In the genomic region with DNA sequence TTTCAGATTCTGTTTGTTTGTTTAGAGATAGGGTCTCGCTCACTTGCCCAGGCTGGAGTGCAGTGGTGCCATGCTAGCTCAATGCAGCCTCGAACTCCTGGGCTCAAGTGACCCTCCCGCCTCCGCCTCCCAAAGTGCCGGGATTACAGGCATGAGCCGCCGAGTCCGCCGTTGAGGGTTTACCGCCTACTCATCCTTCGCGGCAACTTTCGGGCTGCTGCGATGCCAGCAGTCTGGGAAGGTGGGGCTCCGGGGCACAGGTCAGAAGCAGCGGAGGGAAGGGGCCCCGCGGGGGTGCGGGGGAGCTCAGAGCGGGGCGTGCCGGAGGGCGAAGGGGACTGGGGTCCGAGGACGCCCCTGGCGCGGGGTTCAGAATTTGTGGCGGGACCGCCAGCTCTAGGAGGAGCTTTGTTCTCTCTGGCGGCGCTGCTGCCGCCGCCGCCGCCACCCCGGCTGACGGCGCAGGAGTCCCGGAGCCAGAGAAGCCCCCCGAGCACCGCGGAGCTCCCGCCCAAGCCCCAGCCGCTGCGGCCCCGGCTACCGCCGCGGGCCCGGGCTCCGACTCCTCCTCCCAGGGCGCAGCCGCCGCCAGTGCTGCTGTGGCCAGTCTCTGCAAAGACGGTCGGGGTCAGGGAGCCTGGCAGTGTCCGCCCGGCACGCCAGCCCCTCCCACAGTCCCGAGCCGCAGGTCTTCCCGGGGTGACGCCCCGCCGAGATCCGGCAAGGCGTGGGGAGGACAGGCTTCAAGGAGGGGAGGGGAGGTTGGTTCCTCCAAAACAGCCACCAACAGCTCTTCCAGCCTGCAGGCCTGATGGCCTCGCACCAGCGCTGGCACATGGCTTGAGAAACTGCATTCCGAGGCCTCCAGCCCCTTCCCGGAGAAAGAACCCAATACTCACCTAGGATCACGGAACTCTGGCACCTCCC, we compare ENCODE assay signal across 1 cellular context.
TF ChIP-seq lines count a peak whose summit lies in the region.

No MANE protein-coding gene starts in this region.

TF ChIP-seq in WTC11, 78 proteins besides CTCF, POLR2A, EP300 and RAD21 (continued from another document and continues in another):
- TF ChIP-seq, protein P1, sequence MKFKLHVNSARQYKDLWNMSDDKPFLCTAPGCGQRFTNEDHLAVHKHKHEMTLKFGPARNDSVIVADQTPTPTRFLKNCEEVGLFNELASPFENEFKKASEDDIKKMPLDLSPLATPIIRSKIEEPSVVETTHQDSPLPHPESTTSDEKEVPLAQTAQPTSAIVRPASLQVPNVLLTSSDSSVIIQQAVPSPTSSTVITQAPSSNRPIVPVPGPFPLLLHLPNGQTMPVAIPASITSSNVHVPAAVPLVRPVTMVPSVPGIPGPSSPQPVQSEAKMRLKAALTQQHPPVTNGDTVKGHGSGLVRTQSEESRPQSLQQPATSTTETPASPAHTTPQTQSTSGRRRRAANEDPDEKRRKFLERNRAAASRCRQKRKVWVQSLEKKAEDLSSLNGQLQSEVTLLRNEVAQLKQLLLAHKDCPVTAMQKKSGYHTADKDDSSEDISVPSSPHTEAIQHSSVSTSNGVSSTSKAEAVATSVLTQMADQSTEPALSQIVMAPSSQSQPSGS (CRISPR knock-in tag; IDR thresholded peaks at IDR 0.05; ENCODE audit: borderline replicate concordance, low read depth): peak; percentile 63; the same call in 1 of the 2 replicates
- TF ChIP-seq, protein P2, sequence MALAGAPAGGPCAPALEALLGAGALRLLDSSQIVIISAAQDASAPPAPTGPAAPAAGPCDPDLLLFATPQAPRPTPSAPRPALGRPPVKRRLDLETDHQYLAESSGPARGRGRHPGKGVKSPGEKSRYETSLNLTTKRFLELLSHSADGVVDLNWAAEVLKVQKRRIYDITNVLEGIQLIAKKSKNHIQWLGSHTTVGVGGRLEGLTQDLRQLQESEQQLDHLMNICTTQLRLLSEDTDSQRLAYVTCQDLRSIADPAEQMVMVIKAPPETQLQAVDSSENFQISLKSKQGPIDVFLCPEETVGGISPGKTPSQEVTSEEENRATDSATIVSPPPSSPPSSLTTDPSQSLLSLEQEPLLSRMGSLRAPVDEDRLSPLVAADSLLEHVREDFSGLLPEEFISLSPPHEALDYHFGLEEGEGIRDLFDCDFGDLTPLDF (CRISPR knock-in tag; IDR thresholded peaks at IDR 0.05): 0 out of 2 replicates have a peak, but pooled peaks have one; percentile 57
- TF ChIP-seq, protein P3, sequence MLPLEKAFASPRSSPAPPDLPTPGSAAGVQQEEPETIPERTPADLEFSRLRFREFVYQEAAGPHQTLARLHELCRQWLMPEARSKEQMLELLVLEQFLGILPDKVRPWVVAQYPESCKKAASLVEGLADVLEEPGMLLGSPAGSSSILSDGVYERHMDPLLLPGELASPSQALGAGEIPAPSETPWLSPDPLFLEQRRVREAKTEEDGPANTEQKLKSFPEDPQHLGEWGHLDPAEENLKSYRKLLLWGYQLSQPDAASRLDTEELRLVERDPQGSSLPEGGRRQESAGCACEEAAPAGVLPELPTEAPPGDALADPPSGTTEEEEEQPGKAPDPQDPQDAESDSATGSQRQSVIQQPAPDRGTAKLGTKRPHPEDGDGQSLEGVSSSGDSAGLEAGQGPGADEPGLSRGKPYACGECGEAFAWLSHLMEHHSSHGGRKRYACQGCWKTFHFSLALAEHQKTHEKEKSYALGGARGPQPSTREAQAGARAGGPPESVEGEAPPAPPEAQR (CRISPR knock-in tag; IDR thresholded peaks at IDR 0.05): no peak
- TF ChIP-seq NFATC4 (CRISPR knock-in tag; IDR thresholded peaks at IDR 0.05) (no peak), HMGA2 (CRISPR knock-in tag; IDR thresholded peaks at IDR 0.05) (no peak), ELF4 (CRISPR knock-in tag; IDR thresholded peaks at IDR 0.05; ENCODE audit: low read depth) (no peak), OVOL2 (CRISPR knock-in tag; IDR thresholded peaks at IDR 0.05; ENCODE audit: borderline replicate concordance) (no peak), CREM (CRISPR knock-in tag; IDR thresholded peaks at IDR 0.05) (no peak), NFE2L1 (CRISPR knock-in tag; IDR thresholded peaks at IDR 0.05) (peak; percentile 72; the same call in 1 of the 2 replicates), GABPB1 (CRISPR knock-in tag; IDR thresholded peaks at IDR 0.05) (no peak), ETV6 (CRISPR knock-in tag; IDR thresholded peaks at IDR 0.05) (peak; percentile 72), MXD4 (CRISPR knock-in tag; IDR thresholded peaks at IDR 0.05; ENCODE audit: borderline replicate concordance) (no peak), ZNF396 (CRISPR knock-in tag; IDR thresholded peaks at IDR 0.05; ENCODE audit: borderline replicate concordance) (no peak), NR1H2 (CRISPR knock-in tag; IDR thresholded peaks at IDR 0.05) (no peak), ZNF219 (CRISPR knock-in tag; IDR thresholded peaks at IDR 0.05; ENCODE audit: borderline replicate concordance) (no peak), ZNF138 (CRISPR knock-in tag; conservative IDR thresholded peaks at IDR 0.05) (no peak)
- TF ChIP-seq, protein P4, sequence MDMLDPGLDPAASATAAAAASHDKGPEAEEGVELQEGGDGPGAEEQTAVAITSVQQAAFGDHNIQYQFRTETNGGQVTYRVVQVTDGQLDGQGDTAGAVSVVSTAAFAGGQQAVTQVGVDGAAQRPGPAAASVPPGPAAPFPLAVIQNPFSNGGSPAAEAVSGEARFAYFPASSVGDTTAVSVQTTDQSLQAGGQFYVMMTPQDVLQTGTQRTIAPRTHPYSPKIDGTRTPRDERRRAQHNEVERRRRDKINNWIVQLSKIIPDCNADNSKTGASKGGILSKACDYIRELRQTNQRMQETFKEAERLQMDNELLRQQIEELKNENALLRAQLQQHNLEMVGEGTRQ (CRISPR knock-in tag; IDR thresholded peaks at IDR 0.05): no peak
- TF ChIP-seq, protein P5, sequence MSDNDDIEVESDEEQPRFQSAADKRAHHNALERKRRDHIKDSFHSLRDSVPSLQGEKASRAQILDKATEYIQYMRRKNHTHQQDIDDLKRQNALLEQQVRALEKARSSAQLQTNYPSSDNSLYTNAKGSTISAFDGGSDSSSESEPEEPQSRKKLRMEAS (CRISPR knock-in tag; IDR thresholded peaks at IDR 0.05): peak; percentile 96
- TF ChIP-seq, protein P6, sequence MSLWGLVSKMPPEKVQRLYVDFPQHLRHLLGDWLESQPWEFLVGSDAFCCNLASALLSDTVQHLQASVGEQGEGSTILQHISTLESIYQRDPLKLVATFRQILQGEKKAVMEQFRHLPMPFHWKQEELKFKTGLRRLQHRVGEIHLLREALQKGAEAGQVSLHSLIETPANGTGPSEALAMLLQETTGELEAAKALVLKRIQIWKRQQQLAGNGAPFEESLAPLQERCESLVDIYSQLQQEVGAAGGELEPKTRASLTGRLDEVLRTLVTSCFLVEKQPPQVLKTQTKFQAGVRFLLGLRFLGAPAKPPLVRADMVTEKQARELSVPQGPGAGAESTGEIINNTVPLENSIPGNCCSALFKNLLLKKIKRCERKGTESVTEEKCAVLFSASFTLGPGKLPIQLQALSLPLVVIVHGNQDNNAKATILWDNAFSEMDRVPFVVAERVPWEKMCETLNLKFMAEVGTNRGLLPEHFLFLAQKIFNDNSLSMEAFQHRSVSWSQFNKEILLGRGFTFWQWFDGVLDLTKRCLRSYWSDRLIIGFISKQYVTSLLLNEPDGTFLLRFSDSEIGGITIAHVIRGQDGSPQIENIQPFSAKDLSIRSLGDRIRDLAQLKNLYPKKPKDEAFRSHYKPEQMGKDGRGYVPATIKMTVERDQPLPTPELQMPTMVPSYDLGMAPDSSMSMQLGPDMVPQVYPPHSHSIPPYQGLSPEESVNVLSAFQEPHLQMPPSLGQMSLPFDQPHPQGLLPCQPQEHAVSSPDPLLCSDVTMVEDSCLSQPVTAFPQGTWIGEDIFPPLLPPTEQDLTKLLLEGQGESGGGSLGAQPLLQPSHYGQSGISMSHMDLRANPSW (CRISPR knock-in tag; conservative IDR thresholded peaks at IDR 0.05; ENCODE audit: low read depth): no peak
- TF ChIP-seq, protein P7, sequence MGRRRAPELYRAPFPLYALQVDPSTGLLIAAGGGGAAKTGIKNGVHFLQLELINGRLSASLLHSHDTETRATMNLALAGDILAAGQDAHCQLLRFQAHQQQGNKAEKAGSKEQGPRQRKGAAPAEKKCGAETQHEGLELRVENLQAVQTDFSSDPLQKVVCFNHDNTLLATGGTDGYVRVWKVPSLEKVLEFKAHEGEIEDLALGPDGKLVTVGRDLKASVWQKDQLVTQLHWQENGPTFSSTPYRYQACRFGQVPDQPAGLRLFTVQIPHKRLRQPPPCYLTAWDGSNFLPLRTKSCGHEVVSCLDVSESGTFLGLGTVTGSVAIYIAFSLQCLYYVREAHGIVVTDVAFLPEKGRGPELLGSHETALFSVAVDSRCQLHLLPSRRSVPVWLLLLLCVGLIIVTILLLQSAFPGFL (CRISPR knock-in tag; IDR thresholded peaks at IDR 0.05; ENCODE audit: borderline replicate concordance): no peak
- TF ChIP-seq, protein P8, sequence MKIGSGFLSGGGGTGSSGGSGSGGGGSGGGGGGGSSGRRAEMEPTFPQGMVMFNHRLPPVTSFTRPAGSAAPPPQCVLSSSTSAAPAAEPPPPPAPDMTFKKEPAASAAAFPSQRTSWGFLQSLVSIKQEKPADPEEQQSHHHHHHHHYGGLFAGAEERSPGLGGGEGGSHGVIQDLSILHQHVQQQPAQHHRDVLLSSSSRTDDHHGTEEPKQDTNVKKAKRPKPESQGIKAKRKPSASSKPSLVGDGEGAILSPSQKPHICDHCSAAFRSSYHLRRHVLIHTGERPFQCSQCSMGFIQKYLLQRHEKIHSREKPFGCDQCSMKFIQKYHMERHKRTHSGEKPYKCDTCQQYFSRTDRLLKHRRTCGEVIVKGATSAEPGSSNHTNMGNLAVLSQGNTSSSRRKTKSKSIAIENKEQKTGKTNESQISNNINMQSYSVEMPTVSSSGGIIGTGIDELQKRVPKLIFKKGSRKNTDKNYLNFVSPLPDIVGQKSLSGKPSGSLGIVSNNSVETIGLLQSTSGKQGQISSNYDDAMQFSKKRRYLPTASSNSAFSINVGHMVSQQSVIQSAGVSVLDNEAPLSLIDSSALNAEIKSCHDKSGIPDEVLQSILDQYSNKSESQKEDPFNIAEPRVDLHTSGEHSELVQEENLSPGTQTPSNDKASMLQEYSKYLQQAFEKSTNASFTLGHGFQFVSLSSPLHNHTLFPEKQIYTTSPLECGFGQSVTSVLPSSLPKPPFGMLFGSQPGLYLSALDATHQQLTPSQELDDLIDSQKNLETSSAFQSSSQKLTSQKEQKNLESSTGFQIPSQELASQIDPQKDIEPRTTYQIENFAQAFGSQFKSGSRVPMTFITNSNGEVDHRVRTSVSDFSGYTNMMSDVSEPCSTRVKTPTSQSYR (CRISPR knock-in tag; IDR thresholded peaks at IDR 0.05): peak; percentile 69; the same call in 1 of the 2 replicates
- TF ChIP-seq, protein P9, sequence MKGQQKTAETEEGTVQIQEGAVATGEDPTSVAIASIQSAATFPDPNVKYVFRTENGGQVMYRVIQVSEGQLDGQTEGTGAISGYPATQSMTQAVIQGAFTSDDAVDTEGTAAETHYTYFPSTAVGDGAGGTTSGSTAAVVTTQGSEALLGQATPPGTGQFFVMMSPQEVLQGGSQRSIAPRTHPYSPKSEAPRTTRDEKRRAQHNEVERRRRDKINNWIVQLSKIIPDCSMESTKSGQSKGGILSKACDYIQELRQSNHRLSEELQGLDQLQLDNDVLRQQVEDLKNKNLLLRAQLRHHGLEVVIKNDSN (CRISPR knock-in tag; IDR thresholded peaks at IDR 0.05): 0 out of 2 replicates have a peak, but pooled peaks have one; percentile 17
- TF ChIP-seq, protein P10, sequence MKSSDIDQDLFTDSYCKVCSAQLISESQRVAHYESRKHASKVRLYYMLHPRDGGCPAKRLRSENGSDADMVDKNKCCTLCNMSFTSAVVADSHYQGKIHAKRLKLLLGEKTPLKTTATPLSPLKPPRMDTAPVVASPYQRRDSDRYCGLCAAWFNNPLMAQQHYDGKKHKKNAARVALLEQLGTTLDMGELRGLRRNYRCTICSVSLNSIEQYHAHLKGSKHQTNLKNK (CRISPR knock-in tag; IDR thresholded peaks at IDR 0.05): no peak
- TF ChIP-seq, protein P11, sequence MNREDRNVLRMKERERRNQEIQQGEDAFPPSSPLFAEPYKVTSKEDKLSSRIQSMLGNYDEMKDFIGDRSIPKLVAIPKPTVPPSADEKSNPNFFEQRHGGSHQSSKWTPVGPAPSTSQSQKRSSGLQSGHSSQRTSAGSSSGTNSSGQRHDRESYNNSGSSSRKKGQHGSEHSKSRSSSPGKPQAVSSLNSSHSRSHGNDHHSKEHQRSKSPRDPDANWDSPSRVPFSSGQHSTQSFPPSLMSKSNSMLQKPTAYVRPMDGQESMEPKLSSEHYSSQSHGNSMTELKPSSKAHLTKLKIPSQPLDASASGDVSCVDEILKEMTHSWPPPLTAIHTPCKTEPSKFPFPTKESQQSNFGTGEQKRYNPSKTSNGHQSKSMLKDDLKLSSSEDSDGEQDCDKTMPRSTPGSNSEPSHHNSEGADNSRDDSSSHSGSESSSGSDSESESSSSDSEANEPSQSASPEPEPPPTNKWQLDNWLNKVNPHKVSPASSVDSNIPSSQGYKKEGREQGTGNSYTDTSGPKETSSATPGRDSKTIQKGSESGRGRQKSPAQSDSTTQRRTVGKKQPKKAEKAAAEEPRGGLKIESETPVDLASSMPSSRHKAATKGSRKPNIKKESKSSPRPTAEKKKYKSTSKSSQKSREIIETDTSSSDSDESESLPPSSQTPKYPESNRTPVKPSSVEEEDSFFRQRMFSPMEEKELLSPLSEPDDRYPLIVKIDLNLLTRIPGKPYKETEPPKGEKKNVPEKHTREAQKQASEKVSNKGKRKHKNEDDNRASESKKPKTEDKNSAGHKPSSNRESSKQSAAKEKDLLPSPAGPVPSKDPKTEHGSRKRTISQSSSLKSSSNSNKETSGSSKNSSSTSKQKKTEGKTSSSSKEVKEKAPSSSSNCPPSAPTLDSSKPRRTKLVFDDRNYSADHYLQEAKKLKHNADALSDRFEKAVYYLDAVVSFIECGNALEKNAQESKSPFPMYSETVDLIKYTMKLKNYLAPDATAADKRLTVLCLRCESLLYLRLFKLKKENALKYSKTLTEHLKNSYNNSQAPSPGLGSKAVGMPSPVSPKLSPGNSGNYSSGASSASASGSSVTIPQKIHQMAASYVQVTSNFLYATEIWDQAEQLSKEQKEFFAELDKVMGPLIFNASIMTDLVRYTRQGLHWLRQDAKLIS (CRISPR knock-in tag; IDR thresholded peaks at IDR 0.05; ENCODE audit: borderline replicate concordance): no peak
- TF ChIP-seq, protein P12, sequence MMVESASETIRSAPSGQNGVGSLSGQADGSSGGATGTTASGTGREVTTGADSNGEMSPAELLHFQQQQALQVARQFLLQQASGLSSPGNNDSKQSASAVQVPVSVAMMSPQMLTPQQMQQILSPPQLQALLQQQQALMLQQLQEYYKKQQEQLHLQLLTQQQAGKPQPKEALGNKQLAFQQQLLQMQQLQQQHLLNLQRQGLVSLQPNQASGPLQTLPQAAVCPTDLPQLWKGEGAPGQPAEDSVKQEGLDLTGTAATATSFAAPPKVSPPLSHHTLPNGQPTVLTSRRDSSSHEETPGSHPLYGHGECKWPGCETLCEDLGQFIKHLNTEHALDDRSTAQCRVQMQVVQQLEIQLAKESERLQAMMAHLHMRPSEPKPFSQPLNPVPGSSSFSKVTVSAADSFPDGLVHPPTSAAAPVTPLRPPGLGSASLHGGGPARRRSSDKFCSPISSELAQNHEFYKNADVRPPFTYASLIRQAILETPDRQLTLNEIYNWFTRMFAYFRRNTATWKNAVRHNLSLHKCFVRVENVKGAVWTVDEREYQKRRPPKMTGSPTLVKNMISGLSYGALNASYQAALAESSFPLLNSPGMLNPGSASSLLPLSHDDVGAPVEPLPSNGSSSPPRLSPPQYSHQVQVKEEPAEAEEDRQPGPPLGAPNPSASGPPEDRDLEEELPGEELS (CRISPR knock-in tag; IDR thresholded peaks at IDR 0.05): 0 out of 2 replicates have a peak, but pooled peaks have one; percentile 47
